Comparison of ENCODE assay signal across 8 cellular contexts in the genomic region with DNA sequence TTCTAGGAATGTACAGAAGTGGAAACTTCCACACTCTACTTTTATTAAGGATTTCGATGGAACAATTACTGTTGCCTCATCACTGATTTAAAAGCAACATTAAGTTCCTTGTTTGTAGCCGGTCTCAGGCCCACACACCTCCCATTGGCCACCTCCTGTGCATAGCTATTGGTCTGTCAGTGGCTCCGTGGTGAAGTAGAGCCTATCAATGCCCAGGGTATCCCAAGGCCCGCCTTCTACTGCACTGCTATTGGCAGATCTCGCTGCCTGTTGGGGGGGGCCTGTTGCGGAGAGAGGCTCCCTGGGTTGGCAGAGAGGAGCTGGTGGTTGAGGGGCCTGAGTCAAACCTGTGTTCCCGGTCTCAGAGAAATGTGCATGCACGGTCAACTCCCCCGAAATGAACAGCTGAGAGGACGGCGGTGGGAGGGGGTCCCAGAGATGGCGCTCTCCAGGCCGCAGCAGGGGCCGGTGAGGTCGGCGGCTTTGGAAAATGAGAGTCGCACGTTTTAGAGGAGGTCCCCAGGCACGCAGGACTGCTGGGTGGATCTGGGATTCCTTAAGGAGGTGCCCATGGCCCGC. TPM values are rescaled to one million over a fixed set of nuclear protein-coding genes. Genes with fewer than 3 reads are reported as not detected.
DNase-seq lines count a peak whose midpoint lies in the region; ATAC-seq, FAIRE-seq and TF ChIP-seq lines count a peak whose summit lies in the region.

No MANE protein-coding gene starts in this region.

- H3K36me3 ChIP-seq in HepG2 (replicated peaks in 1 of 2; ENCODE audit: control insufficient read depth in 1 of 2, insufficient read depth in 2 of 2, low read length in 2 of 2): no peaks in the 10 kb centered on the region

- H3K4me3 ChIP-seq in HepG2 (replicated peaks in 1 of 3; ENCODE audit: insufficient read depth in 1 of 3, low read depth in 2 of 3, low read length in 3 of 3): no peak overlapping the region

- H2AFZ ChIP-seq in HepG2 (ENCODE audit: low read length): no peak overlapping the region

- TF ChIP-seq POLR2A in HepG2 (IDR thresholded peaks at IDR 0.05; ENCODE audit: insufficient read depth in 1 of 2, low read depth in 2 of 2, low read length in 2 of 2): no peak

- TF ChIP-seq RAD21 in HepG2 (CRISPR knock-in tag; IDR thresholded peaks at IDR 0.05): no peak

- H3K9me3 ChIP-seq in HepG2 (ENCODE audit: low read length): no peaks in the 10 kb centered on the region

- no peaks in the 10 kb centered on the region for H3K79me2 ChIP-seq in HepG2 (ENCODE audit: insufficient read depth, low read length)

- peak; percentile 94 for ATAC-seq in HG03045 (IDR thresholded peaks at IDR 0.05; ENCODE audit: unreplicated experiment)
- ATAC-seq in HepG2: no peak

- H3K4me1 ChIP-seq in HepG2 (ENCODE audit: insufficient read depth, low read length): peaks cover 15% of the 10 kb centered on the region

- BruUV-seq in HepG2 (replicated peaks; lab: Mats Ljungman, UMichigan): no TSS peak

- H3K27ac ChIP-seq in HepG2 (ENCODE audit: extremely low read length, insufficient read depth, low read length): no peak overlapping the region

- DNase-seq in SIG-M5 treated with dmso at 0.1 percent for 504 hours (lab: John Stamatoyannopoulos, UW; ENCODE audit: unreplicated experiment) (peak; percentile 42), SIG-M5 (lab: John Stamatoyannopoulos, UW) (no peak), NCI-H2227 treated with DMSO at 0.1 percent for 48 hours (lab: John Stamatoyannopoulos, UW) (peak; percentile 97), dermis blood vessel endothelial cell (peak; percentile 93), HepG2 (ENCODE audit: low spot score) (no peak)
- DNase-seq in activated CD4-positive, alpha-beta T cell treated with anti-CD3 and anti-CD28 coated beads, Interleukin-2, amount 50 U/mL, for 1 hour: peak; percentile 74
- peak; percentile 61 to 62 for DNase-seq in stimulated activated CD4-positive, alpha-beta T cell treated with anti-CD3 and anti-CD28 coated beads, Interleukin-2, amount 100 ng/mL, for 48 hours

- H3K27me3 ChIP-seq in HepG2 (ENCODE audit: control insufficient read depth in 1 of 2, insufficient read depth in 2 of 2, low read length in 2 of 2): no peaks in the 10 kb centered on the region

- in situ Hi-C loops in HepG2 (cut with HindIII; ENCODE audit: extremely low pct_ligation_motif_present, low pct_unique_long_range_greater_than_20kb): no loop called here

- TF ChIP-seq EP300 in HepG2 (IDR thresholded peaks at IDR 0.05; ENCODE audit: low read depth in 2 of 2, low read length in 2 of 2) (no peak), HepG2 (CRISPR knock-in tag; IDR thresholded peaks at IDR 0.05; ENCODE audit: borderline replicate concordance) (no peak)

- no peak overlapping the region for H3K4me2 ChIP-seq in HepG2 (ENCODE audit: low read depth, low read length)

- CTCF ChIA-PET in HepG2 (lab: Yijun Ruan, JAX; ENCODE audit: low intra/inter-chr PET ratio, low total read pairs): no interaction called here

- POLR2A ChIA-PET in HepG2 (lab: Yijun Ruan, JAX): no interaction called here

- 94% methylated on average over 15 of the region's 20 CpGs for WGBS in HepG2 (ENCODE audit: low lambda C conversion rate)

- TF ChIP-seq CTCF in HepG2 (CRISPR knock-in tag; IDR thresholded peaks at IDR 0.05): no peak

- intact Hi-C loops in HepG2 (cut with micrococcal nuclease; ENCODE audit: unreplicated experiment): no loop called here

- H3K9ac ChIP-seq in HepG2 (ENCODE audit: insufficient read depth, low read depth, low read length): no peak overlapping the region

- no peaks in the 10 kb centered on the region for H4K20me1 ChIP-seq in HepG2 (ENCODE audit: insufficient read depth, low read length)

- FAIRE-seq in HepG2 (lab: Jason Lieb, UNC): no peak

TF ChIP-seq in HepG2, 621 proteins besides CTCF, POLR2A, EP300 and RAD21:
- no peak for TF ChIP-seq SIN3A (IDR thresholded peaks at IDR 0.05; ENCODE audit: borderline replicate concordance, low read depth, low read length)
- TF ChIP-seq RELA (CRISPR knock-in tag; IDR thresholded peaks at IDR 0.05): no peak
- TF ChIP-seq NFYC (CRISPR knock-in tag; IDR thresholded peaks at IDR 0.05): peak; percentile 51; the same call in 1 of the 2 replicates
- no peak for TF ChIP-seq LCORL (IDR thresholded peaks at IDR 0.05)
- TF ChIP-seq LCORL (CRISPR knock-in tag; IDR thresholded peaks at IDR 0.05): no peak
- TF ChIP-seq MEIS1 (CRISPR knock-in tag; IDR thresholded peaks at IDR 0.05; ENCODE audit: borderline replicate concordance): no peak
- TF ChIP-seq REXO4 (CRISPR knock-in tag; IDR thresholded peaks at IDR 0.05; ENCODE audit: borderline replicate concordance): no peak
- peak; percentile 49; the same call in 1 of the 2 replicates for TF ChIP-seq NFYB (CRISPR knock-in tag; IDR thresholded peaks at IDR 0.05)
- TF ChIP-seq NAIF1 (CRISPR knock-in tag; IDR thresholded peaks at IDR 0.05; ENCODE audit: borderline replicate concordance): no peak
- no peak for TF ChIP-seq ZEB1 (IDR thresholded peaks at IDR 0.05; ENCODE audit: insufficient replicate concordance, low read depth)
- no peak for TF ChIP-seq NBN (conservative IDR thresholded peaks at IDR 0.05)

RNA-seq across cellular contexts. Expression of gene ARAF, which starts 4.9 kb away (rescaled TPM):
- 10.4 and 17.7 TPM in 2 replicates for total RNA-seq in dermis blood vessel endothelial cell
- 15.0 and 18.0 TPM in 2 replicates for total RNA-seq in HepG2 (2016; rRNA removed; fragmentation: Illumina TruSeq; extraction: Trizol)
- total RNA-seq in HepG2 (2016; cell fraction: cytosol; rRNA removed; fragmentation: Illumina TruSeq; extraction: Trizol; ENCODE audit: low read depth): 13.7 and 15.0 TPM in 2 replicates
- total RNA-seq in HepG2 (2016; cell fraction: insoluble cytoplasmic fraction; rRNA removed; fragmentation: Illumina TruSeq; extraction: Trizol): 12.4 and 19.1 TPM in 2 replicates
- total RNA-seq in HepG2 (2016; cell fraction: membrane; rRNA removed; fragmentation: Illumina TruSeq; extraction: Trizol): 27.5 and 29.8 TPM in 2 replicates
- total RNA-seq in HepG2 (2016; cell fraction: nucleus; rRNA removed; fragmentation: Illumina TruSeq; extraction: Trizol): 17.5 and 21.2 TPM in 2 replicates
- 33.1 and 37.3 TPM in 2 replicates for polyA plus RNA-seq in HepG2 (2011; rRNA removed)
- polyA plus RNA-seq in HepG2 (2011; cell fraction: cytosol; rRNA removed): 14.7 and 19.5 TPM in 2 replicates
- polyA plus RNA-seq in HepG2 (2011; cell fraction: nucleus; rRNA removed): 73.7 and 100 TPM in 2 replicates
- polyA plus RNA-seq in HepG2 (2012): 21.8 and 22.3 TPM in 2 replicates
- polyA plus RNA-seq in HepG2 (2016; cell fraction: cytosol; fragmentation: Illumina TruSeq; extraction: Trizol; ENCODE audit: low read depth): 22.7 and 24.3 TPM in 2 replicates
- polyA plus RNA-seq in HepG2 (2016; cell fraction: insoluble cytoplasmic fraction; fragmentation: Illumina TruSeq; extraction: Trizol; ENCODE audit: low read depth): 17.2 and 19.2 TPM in 2 replicates
- polyA plus RNA-seq in HepG2 (2016; cell fraction: membrane; fragmentation: Illumina TruSeq; extraction: Trizol; ENCODE audit: low read depth): 34.0 and 37.5 TPM in 2 replicates
- 48.7 and 51.3 TPM in 2 replicates for polyA plus RNA-seq in HepG2 (2016; cell fraction: nucleus; fragmentation: Illumina TruSeq; extraction: Trizol; ENCODE audit: insufficient read depth, low read depth)
- 42.0 and 212 TPM in 2 replicates for polyA minus RNA-seq in HepG2 (2011; rRNA and poly(A)+ RNA removed; ENCODE audit: low replicate concordance)
- 14.2 and 23.2 TPM in 2 replicates for polyA minus RNA-seq in HepG2 (2011; cell fraction: cytosol; rRNA and poly(A)+ RNA removed)
- 24.6 and 28.8 TPM in 2 replicates for polyA minus RNA-seq in HepG2 (2011; cell fraction: nucleus; rRNA and poly(A)+ RNA removed)

RNA-seq across cellular contexts. Expression of gene TIMP1, which starts 26.1 kb away (rescaled TPM):
- 66.4 and 102 TPM in 2 replicates for total RNA-seq in dermis blood vessel endothelial cell
- total RNA-seq in HepG2 (2016; rRNA removed; fragmentation: Illumina TruSeq; extraction: Trizol): 8.2 and 12.3 TPM in 2 replicates
- total RNA-seq in HepG2 (2016; cell fraction: cytosol; rRNA removed; fragmentation: Illumina TruSeq; extraction: Trizol; ENCODE audit: low read depth): 7.5 and 7.6 TPM in 2 replicates
- total RNA-seq in HepG2 (2016; cell fraction: insoluble cytoplasmic fraction; rRNA removed; fragmentation: Illumina TruSeq; extraction: Trizol): 5.4 and 11.4 TPM in 2 replicates
- 6.6 and 6.7 TPM in 2 replicates for total RNA-seq in HepG2 (2016; cell fraction: membrane; rRNA removed; fragmentation: Illumina TruSeq; extraction: Trizol)
- 13.9 and 15.2 TPM in 2 replicates for total RNA-seq in HepG2 (2016; cell fraction: nucleus; rRNA removed; fragmentation: Illumina TruSeq; extraction: Trizol)
- polyA plus RNA-seq in HepG2 (2011; rRNA removed): 45.8 and 51.0 TPM in 2 replicates
- polyA plus RNA-seq in HepG2 (2011; cell fraction: cytosol; rRNA removed): 45.7 and 69.7 TPM in 2 replicates
- 15.0 and 23.0 TPM in 2 replicates for polyA plus RNA-seq in HepG2 (2011; cell fraction: nucleus; rRNA removed)
- 12.6 and 21.9 TPM in 2 replicates for polyA plus RNA-seq in HepG2 (2012)
- 20.5 and 24.5 TPM in 2 replicates for polyA plus RNA-seq in HepG2 (2016; cell fraction: cytosol; fragmentation: Illumina TruSeq; extraction: Trizol; ENCODE audit: low read depth)
- 16.0 and 16.1 TPM in 2 replicates for polyA plus RNA-seq in HepG2 (2016; cell fraction: insoluble cytoplasmic fraction; fragmentation: Illumina TruSeq; extraction: Trizol; ENCODE audit: low read depth)
- polyA plus RNA-seq in HepG2 (2016; cell fraction: membrane; fragmentation: Illumina TruSeq; extraction: Trizol; ENCODE audit: low read depth): 15.8 and 15.9 TPM in 2 replicates
- 41.3 and 42.2 TPM in 2 replicates for polyA plus RNA-seq in HepG2 (2016; cell fraction: nucleus; fragmentation: Illumina TruSeq; extraction: Trizol; ENCODE audit: insufficient read depth, low read depth)
- polyA minus RNA-seq in HepG2 (2011; rRNA and poly(A)+ RNA removed; ENCODE audit: low replicate concordance): 137 and 721 TPM in 2 replicates
- polyA minus RNA-seq in HepG2 (2011; cell fraction: cytosol; rRNA and poly(A)+ RNA removed): 29.7 and 39.0 TPM in 2 replicates
- 10.4 and 11.7 TPM in 2 replicates for polyA minus RNA-seq in HepG2 (2011; cell fraction: nucleus; rRNA and poly(A)+ RNA removed)

Comparison
In these comparisons a context has a peak if more than half of its experiments do, and no peak if none do; other contexts are left out.
1. DNase-seq: peak in SIG-M5 treated with dmso at 0.1 percent for 504 hours (single experiment), NCI-H2227 treated with DMSO at 0.1 percent for 48 hours (single experiment), activated CD4-positive, alpha-beta T cell treated with anti-CD3 and anti-CD28 coated beads, Interleukin-2, amount 50 U/mL, for 1 hour (single experiment), dermis blood vessel endothelial cell (single experiment) and stimulated activated CD4-positive, alpha-beta T cell treated with anti-CD3 and anti-CD28 coated beads, Interleukin-2, amount 100 ng/mL, for 48 hours (2 of 2); none in SIG-M5 (single experiment) and HepG2 (single experiment).